In genomic region chr9:134502261-134503211, GRCh38 we compare ENCODE assay signal across 9 cellular contexts.
DNase-seq lines count a peak whose midpoint lies in the region; ATAC-seq and TF ChIP-seq lines count a peak whose summit lies in the region.
"Had no signal": no experiment of that assay in that cellular context is flagged by ENCODE, and none has a peak within 500 bp of the region (broad histone marks: within the 10 kb centered on the region; RNA-seq: fewer than 3 reads in every experiment).

No MANE protein-coding gene starts in this region.

- H3K4me3 ChIP-seq in hepatocyte (no peak overlapping the region), stomach (no peak overlapping the region), MM.1S (ENCODE audit: low read length) (no peak overlapping the region)

- H3K4me1 ChIP-seq in hepatocyte (ENCODE audit: insufficient read depth) (peaks cover 15% of the 10 kb centered on the region), stomach (peaks cover 0 to 14% (median 0%) of the 10 kb centered on the region in 4 donors), MM.1S (ENCODE audit: low read length) (no peaks in the 10 kb centered on the region)

- DNase-seq in HS-27A (ENCODE audit: low read depth) (peak; percentile 66), amniotic epithelial cell (ENCODE audit: low read depth) (peak; percentile 99), hepatocyte (ENCODE audit: low spot score) (peak; percentile 94), stomach (peak; percentile 32), MM.1S (no peak), amygdala (lab: John Stamatoyannopoulos, UW) (no peak)
- DNase-seq: NCI-H1930 had no signal

- no peak for TF ChIP-seq CTCF in hepatocyte (IDR thresholded peaks at IDR 0.05; ENCODE audit: poor library complexity)
- TF ChIP-seq CTCF in stomach (IDR thresholded peaks at IDR 0.05), result no peak
- TF ChIP-seq CTCF in MM.1S (IDR thresholded peaks at IDR 0.05; ENCODE audit: low read length), result no peak

- no peaks in the 10 kb centered on the region for H3F3A ChIP-seq in MM.1S (ENCODE audit: insufficient read depth, low read length)

- 67% methylated on average over 25 of the region's 31 CpGs for WGBS in hepatocyte (ENCODE audit: low lambda C conversion rate, missing lambda C conversion rate)
- WGBS in stomach, 5 donors, result 57 to 67% (median 63%) methylated on average over 16 to 31 of the region's 31 CpGs

- no peaks in the 10 kb centered on the region for H3K9me2 ChIP-seq in hepatocyte (replicated peaks; ENCODE audit: insufficient read depth)
- no peaks in the 10 kb centered on the region for H3K9me2 ChIP-seq in MM.1S (replicated peaks; ENCODE audit: insufficient read depth, low read length)

- intact Hi-C loops in stomach (cut with DNase I; ENCODE audit: low total_unique reads), result no loop called here

- no peak for TF ChIP-seq EP300 in stomach (IDR thresholded peaks at IDR 0.05)

- no peaks in the 10 kb centered on the region for H3K79me2 ChIP-seq in hepatocyte
- no peaks in the 10 kb centered on the region for H3K79me2 ChIP-seq in MM.1S (ENCODE audit: low read length)

- H3K36me3 ChIP-seq in hepatocyte (replicated peaks; ENCODE audit: insufficient read depth, low read depth), result no peaks in the 10 kb centered on the region
- no peaks in the 10 kb centered on the region for H3K36me3 ChIP-seq in stomach
- H3K36me3 ChIP-seq in MM.1S (replicated peaks; ENCODE audit: insufficient read depth, low read length), result no peaks in the 10 kb centered on the region

- ATAC-seq in GM18861 (IDR thresholded peaks at IDR 0.05; ENCODE audit: unreplicated experiment), result no peak
- no peak for ATAC-seq in HG03571 (IDR thresholded peaks at IDR 0.05; ENCODE audit: unreplicated experiment)

- H2AFZ ChIP-seq in hepatocyte (no peak overlapping the region), MM.1S (ENCODE audit: low read length) (no peak overlapping the region)

- H3K27ac ChIP-seq in hepatocyte (peak overlapping the region; percentile 92), stomach (no peak overlapping the region), MM.1S (ENCODE audit: low read length) (no peak overlapping the region)

- H3K9me3 ChIP-seq in hepatocyte (ENCODE audit: low read depth), result no peaks in the 10 kb centered on the region
- no peaks in the 10 kb centered on the region for H3K9me3 ChIP-seq in stomach
- H3K9me3 ChIP-seq in MM.1S (replicated peaks; ENCODE audit: insufficient read depth, low read length), result no peaks in the 10 kb centered on the region

- H3K27me3 ChIP-seq in hepatocyte, result no peaks in the 10 kb centered on the region
- peaks cover 0 to 52% (median 25%) of the 10 kb centered on the region in 3 donors for H3K27me3 ChIP-seq in stomach
- H3K27me3 ChIP-seq in MM.1S (replicated peaks; ENCODE audit: insufficient read depth, low read length), result peaks cover 83% of the 10 kb centered on the region

- H3K4me2 ChIP-seq in hepatocyte (no peak overlapping the region), MM.1S (ENCODE audit: low read depth, low read length) (no peak overlapping the region)

- no peak for TF ChIP-seq POLR2A in stomach (IDR thresholded peaks at IDR 0.05)

- H3K9ac ChIP-seq in MM.1S (ENCODE audit: low read length), result no peak overlapping the region

- H4K20me1 ChIP-seq in hepatocyte (ENCODE audit: insufficient read depth, poor library complexity, severe bottlenecking) (no peaks in the 10 kb centered on the region), MM.1S (ENCODE audit: insufficient read depth, low read length) (no peaks in the 10 kb centered on the region)

Comparison
In these comparisons a context has a peak if more than half of its experiments do, and no peak if none do; other contexts are left out.
1. DNase-seq: peak in HS-27A (single experiment), amniotic epithelial cell (single experiment), hepatocyte (single experiment) and stomach (single experiment); none in MM.1S (single experiment) and amygdala (0 of 56).